4 cellular contexts compared by ENCODE assay signal in genomic region chr19:38884691-38885090, GRCh38. TPM values are rescaled to one million over a fixed set of nuclear protein-coding genes. Genes with fewer than 3 reads are reported as not detected.
"Had no signal": no experiment of that assay in that cellular context is flagged by ENCODE, and none has a peak within 500 bp of the region (broad histone marks: within the 10 kb centered on the region; RNA-seq: fewer than 3 reads in every experiment).

No MANE protein-coding gene starts in this region.

RNA-seq across cellular contexts. Expression of gene CCER2, which starts 27.3 kb away (rescaled TPM):
- total RNA-seq: HT-29, IMR-90, M059J, Right ventricle myocardium inferior had no signal
